ENCODE assay signal across 7 cellular contexts in the genomic region with DNA sequence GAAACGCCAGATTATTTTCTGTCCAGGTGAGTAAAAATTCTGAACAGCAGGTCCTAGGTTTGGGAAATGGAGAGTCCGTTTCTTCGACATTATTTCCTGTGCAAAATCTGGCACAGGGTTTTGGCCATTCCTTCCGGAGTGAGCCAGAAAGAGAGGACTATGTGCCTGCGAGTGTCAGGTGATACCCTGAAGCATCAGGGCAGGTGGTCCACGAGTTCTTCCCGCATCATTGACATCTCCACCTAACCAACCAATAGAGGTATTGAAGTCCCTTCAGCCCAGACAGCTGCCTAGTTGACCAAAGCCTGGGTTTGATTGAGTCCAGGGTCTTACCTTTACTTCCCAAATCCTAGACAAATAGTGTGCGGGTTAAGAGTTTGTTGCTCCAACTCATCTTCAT. TPM values are rescaled to one million over a fixed set of nuclear protein-coding genes. Genes with fewer than 3 reads are reported as not detected.
DNase-seq lines count a peak whose midpoint lies in the region; ATAC-seq and TF ChIP-seq lines count a peak whose summit lies in the region.

No MANE protein-coding gene starts in this region.

- H3K4me3 Mint-ChIP-seq in T-cell = peak overlapping the region; percentile 81 to 96 (median 82)

- no peaks in the 10 kb centered on the region for H3K9me3 ChIP-seq in gastroesophageal sphincter
- H3K9me3 ChIP-seq in skeletal muscle tissue (ENCODE audit: control insufficient read depth in 3 of 3, low read length in 3 of 3) = no peaks in the 10 kb centered on the region

- ATAC-seq in T-cell (replicated peaks in 1 of 4) (no peak), gastroesophageal sphincter (no peak), HG02763 (IDR thresholded peaks at IDR 0.05; ENCODE audit: unreplicated experiment) (no peak), HG02884 (IDR thresholded peaks at IDR 0.05; ENCODE audit: unreplicated experiment) (no peak)

- H3K4me1 Mint-ChIP-seq in T-cell = peaks cover 55 to 72% (median 69%) of the 10 kb centered on the region in 3 donors

- H3K4me3 ChIP-seq in H7 (ENCODE audit: insufficient read depth, low read depth, low read length) (peak overlapping the region; percentile 71; the same call in 1 of the 2 replicates), gastroesophageal sphincter (peak overlapping the region; percentile 55 to 92), skeletal muscle tissue (ENCODE audit: low read length in 3 of 3) (peak overlapping the region; percentile 88 to 92 (median 89))

- H3K27me3 ChIP-seq in H7 (ENCODE audit: control insufficient read depth, insufficient read depth, low read length) (no peaks in the 10 kb centered on the region), gastroesophageal sphincter (no peaks in the 10 kb centered on the region), skeletal muscle tissue (ENCODE audit: control insufficient read depth in 3 of 3, insufficient read depth in 3 of 3, low read length in 3 of 3) (no peaks in the 10 kb centered on the region)

- H3K27ac ChIP-seq in gastroesophageal sphincter = peak overlapping the region in 3 of 4 donors; percentile 92 to 96 (median 96)
- peak overlapping the region; percentile 88 for H3K27ac ChIP-seq in skeletal muscle tissue (ENCODE audit: low read depth, low read length)

- H3K36me3 Mint-ChIP-seq in T-cell = peaks cover 16% of the 10 kb centered on the region

- CTCF ChIA-PET in T-cell (lab: Charles Lee) = interaction anchor here in 1 of 2 donors (0.7 kb wide), 1 partner anchor 77 kb away, joined by 3 read pairs; no protein-coding TSS in a partner anchor

- no peak for DNase-seq in H7
- DNase-seq in T-cell = no peak
- no peak for DNase-seq in NCI-H1417 (lab: John Stamatoyannopoulos, UW)

- POLR2A ChIA-PET in T-cell (lab: Charles Lee) = interaction anchor here in 1 of 2 donors (0.6 to 0.7 kb wide), 2 partner anchors 466 to 1880 kb away, joined by 3 read pairs; no protein-coding TSS in a partner anchor

- H3K27ac Mint-ChIP-seq in T-cell = peak overlapping the region; percentile 65 to 74

- no peaks in the 10 kb centered on the region for H3K9me3 Mint-ChIP-seq in T-cell

- peak overlapping the region; percentile 81 to 87 (median 82) for H3K9ac ChIP-seq in skeletal muscle tissue (ENCODE audit: low read depth in 1 of 3, low read length in 3 of 3)

- H3K27me3 Mint-ChIP-seq in T-cell = no peaks in the 10 kb centered on the region

- WGBS in gastroesophageal sphincter (ENCODE audit: low coverage in 1 of 2), 2 donors = 25 to 40% methylated on average over 4 to 6 of the region's 8 CpGs

- no peak for TF ChIP-seq CTCF in gastroesophageal sphincter (IDR thresholded peaks at IDR 0.05)

- no peak for TF ChIP-seq EP300 in gastroesophageal sphincter (IDR thresholded peaks at IDR 0.05)

- no peak for TF ChIP-seq POLR2A in gastroesophageal sphincter (IDR thresholded peaks at IDR 0.05)

- H3K4me1 ChIP-seq in gastroesophageal sphincter = peaks cover 3 to 84% (median 9%) of the 10 kb centered on the region in 3 donors
- peaks cover 17 to 35% (median 30%) of the 10 kb centered on the region in 3 donors for H3K4me1 ChIP-seq in skeletal muscle tissue (ENCODE audit: control insufficient read depth in 3 of 3, insufficient read depth in 3 of 3, low read length in 3 of 3)

- no peaks in the 10 kb centered on the region for H3K36me3 ChIP-seq in H7 (replicated peaks; ENCODE audit: control insufficient read depth, insufficient read depth, low read length)
- H3K36me3 ChIP-seq in gastroesophageal sphincter = peaks cover 0 to 22% of the 10 kb centered on the region in 2 donors
- peaks cover 0 to 11% (median 10%) of the 10 kb centered on the region in 3 donors for H3K36me3 ChIP-seq in skeletal muscle tissue (ENCODE audit: control insufficient read depth in 3 of 3, insufficient read depth in 3 of 3, low read length in 3 of 3)

RNA-seq across cellular contexts. Expression of a gene that starts 0.8 kb away (rescaled TPM):
- total RNA-seq in H7 (2014; rRNA removed; shearing (Covaris generic)) = 4.3 TPM in 2 replicates
- 10 to 100 TPM; 15.8 to 26.2 (median 23.3) TPM for total RNA-seq in T-cell
- total RNA-seq in gastroesophageal sphincter = 10 to 100 TPM; 22.1 to 33.8 (median 27.1) TPM
- total RNA-seq in skeletal muscle tissue = 5.2 TPM

RNA-seq across cellular contexts. Expression of a gene that starts 1.0 kb away (rescaled TPM):
- total RNA-seq in H7 (2014; rRNA removed; shearing (Covaris generic)) = 28.4 and 28.5 TPM in 2 replicates
- total RNA-seq in T-cell = 100 to 1,000 TPM; 135 to 187 (median 143) TPM
- 100 to 1,000 TPM in 2 of 4 donors, 10 to 100 TPM in 2; 45.7 to 113 (median 87.5) TPM for total RNA-seq in gastroesophageal sphincter
- total RNA-seq in skeletal muscle tissue = 20.4 TPM

RNA-seq across cellular contexts. Expression of a gene that starts 57.6 kb away (rescaled TPM):
- total RNA-seq in H7 (2014; rRNA removed; shearing (Covaris generic)) = 70.6 and 71.5 TPM in 2 replicates
- total RNA-seq in T-cell (10 to 100 TPM; 41.7 to 87.7 (median 85.4) TPM), gastroesophageal sphincter (10 to 100 TPM; 42.5 to 55.8 (median 46.0) TPM), skeletal muscle tissue (45.9 TPM)
